In the genomic region with DNA sequence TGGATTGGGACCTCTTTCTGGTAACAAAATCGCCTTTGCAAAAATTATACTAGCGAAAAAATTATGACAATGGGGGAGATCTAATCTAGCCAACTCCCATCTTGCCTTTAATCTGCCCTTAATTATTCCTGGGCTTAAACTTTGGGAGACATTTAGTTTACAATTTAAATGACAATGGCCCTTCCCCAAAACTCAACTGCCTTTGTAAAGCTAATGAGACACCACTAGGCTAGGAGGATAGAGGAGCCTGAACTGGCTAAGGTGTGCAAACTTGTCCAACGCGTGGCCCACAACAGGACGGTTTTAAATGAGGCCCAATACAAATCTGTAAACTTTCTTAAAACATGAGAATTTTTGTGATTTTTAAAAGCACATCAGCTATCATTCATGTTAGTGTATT, we compare ENCODE assay signal across 1 cellular context.
TF ChIP-seq lines count a peak whose summit lies in the region.

No MANE protein-coding gene starts in this region.

TF ChIP-seq in K562, 482 proteins besides CTCF, POLR2A, EP300 and RAD21 (continued from another document):
- TF ChIP-seq, protein P1, sequence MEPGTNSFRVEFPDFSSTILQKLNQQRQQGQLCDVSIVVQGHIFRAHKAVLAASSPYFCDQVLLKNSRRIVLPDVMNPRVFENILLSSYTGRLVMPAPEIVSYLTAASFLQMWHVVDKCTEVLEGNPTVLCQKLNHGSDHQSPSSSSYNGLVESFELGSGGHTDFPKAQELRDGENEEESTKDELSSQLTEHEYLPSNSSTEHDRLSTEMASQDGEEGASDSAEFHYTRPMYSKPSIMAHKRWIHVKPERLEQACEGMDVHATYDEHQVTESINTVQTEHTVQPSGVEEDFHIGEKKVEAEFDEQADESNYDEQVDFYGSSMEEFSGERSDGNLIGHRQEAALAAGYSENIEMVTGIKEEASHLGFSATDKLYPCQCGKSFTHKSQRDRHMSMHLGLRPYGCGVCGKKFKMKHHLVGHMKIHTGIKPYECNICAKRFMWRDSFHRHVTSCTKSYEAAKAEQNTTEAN (CRISPR knock-in tag; IDR thresholded peaks at IDR 0.05), result no peak
